ENCODE assay signal across 8 cellular contexts in genomic region chrX:78104447-78105176, GRCh38. TPM values are rescaled to one million over a fixed set of nuclear protein-coding genes. Genes with fewer than 3 reads are reported as not detected.
A peak's percentile ranks its signal among the peaks of the same experiment; 100 is the strongest.
DNase-seq lines count a peak whose midpoint lies in the region; ATAC-seq and TF ChIP-seq lines count a peak whose summit lies in the region.

No MANE protein-coding gene starts in this region.

- H3K9me3 Mint-ChIP-seq in activated naive CD4-positive, alpha-beta T cell treated with anti-CD3 and anti-CD28 coated beads, Interleukin-2, amount 50 U/mL, for 72 hours, result peaks cover 6% of the 10 kb centered on the region in 2 donors

- H3K4me1 ChIP-seq in NT2/D1 (ENCODE audit: insufficient read depth, insufficient read length), result no peaks in the 10 kb centered on the region
- H3K4me1 ChIP-seq in osteoblast (ENCODE audit: insufficient read depth, low read length), result peaks cover 11% of the 10 kb centered on the region

- peak overlapping the region; percentile 72 for H2AFZ ChIP-seq in osteoblast (ENCODE audit: low read length)

- peak overlapping the region; percentile 90 for H3K4me2 ChIP-seq in osteoblast (ENCODE audit: insufficient read depth, low read length)

- DNase-seq in NT2/D1 (ENCODE audit: low read depth, low spot score), result no peak
- no peak for DNase-seq in activated naive CD4-positive, alpha-beta T cell treated with anti-CD3 and anti-CD28 coated beads, Interleukin-2, amount 50 U/mL, for 72 hours (ENCODE audit: low spot score in 2 of 2)
- DNase-seq in globus pallidus (ENCODE audit: low spot score), result peak; percentile 42
- peak; percentile 83 for DNase-seq in osteoblast (ENCODE audit: insufficient read length, low spot score, missing footprints)
- no peak for DNase-seq in GOT3 (lab: John Stamatoyannopoulos, UW)
- no peak for DNase-seq in omental fat pad (ENCODE audit: low spot score)

- peak overlapping the region; percentile 89 to 91 for H3K27ac Mint-ChIP-seq in activated naive CD4-positive, alpha-beta T cell treated with anti-CD3 and anti-CD28 coated beads, Interleukin-2, amount 50 U/mL, for 72 hours

- H3K9me3 ChIP-seq in NT2/D1 (ENCODE audit: insufficient read depth, low read length) (no peaks in the 10 kb centered on the region), osteoblast (ENCODE audit: low read depth, low read length) (no peaks in the 10 kb centered on the region)

- peaks cover 34% of the 10 kb centered on the region for H4K20me1 ChIP-seq in osteoblast (ENCODE audit: insufficient read depth, low read length)

- TF ChIP-seq CTCF in GM12875 (IDR thresholded peaks at IDR 0.05; ENCODE audit: borderline replicate concordance, insufficient read depth, low read depth, low read length) (no peak), osteoblast (IDR thresholded peaks at IDR 0.05; ENCODE audit: extremely low read depth, low read depth, low read length) (no peak), omental fat pad (IDR thresholded peaks at IDR 0.05) (no peak)

- peak overlapping the region; percentile 84 for H3K27ac ChIP-seq in osteoblast (ENCODE audit: low read depth, low read length)

- ATAC-seq in HG03025 (IDR thresholded peaks at IDR 0.05; ENCODE audit: low FRiP score, unreplicated experiment), result peak; percentile 34
- ATAC-seq in activated naive CD4-positive, alpha-beta T cell treated with anti-CD3 and anti-CD28 coated beads, Interleukin-2, amount 50 U/mL, for 72 hours, result peak in 1 of 2 donors; percentile 15
- no peak for ATAC-seq in omental fat pad (ENCODE audit: low FRiP score)

- peaks cover 55% of the 10 kb centered on the region for H3K79me2 ChIP-seq in osteoblast (ENCODE audit: insufficient read depth, low read length)

- H3K4me3 ChIP-seq in GM12875 (ENCODE audit: low read depth, low read length), result peak overlapping the region; percentile 81
- H3K4me3 ChIP-seq in NT2/D1 (ENCODE audit: insufficient read length, low read depth), result peak overlapping the region; percentile 99
- H3K4me3 ChIP-seq in osteoblast (ENCODE audit: insufficient read depth, low read length), result peak overlapping the region; percentile 87

- H3K36me3 ChIP-seq in NT2/D1 (ENCODE audit: insufficient read depth, insufficient read length, low read length), result peaks cover 34% of the 10 kb centered on the region
- no peaks in the 10 kb centered on the region for H3K36me3 ChIP-seq in osteoblast (ENCODE audit: insufficient read depth, low read length)

- H3K9ac ChIP-seq in NT2/D1 (ENCODE audit: insufficient read length, low read depth), result peak overlapping the region; percentile 99

- no peaks in the 10 kb centered on the region for H3K27me3 ChIP-seq in NT2/D1 (ENCODE audit: insufficient read depth, insufficient read length)
- H3K27me3 ChIP-seq in osteoblast (ENCODE audit: insufficient read depth, low read length), result no peaks in the 10 kb centered on the region

- peaks cover 51 to 63% of the 10 kb centered on the region in 2 donors for H3K36me3 Mint-ChIP-seq in activated naive CD4-positive, alpha-beta T cell treated with anti-CD3 and anti-CD28 coated beads, Interleukin-2, amount 50 U/mL, for 72 hours

RNA-seq across cellular contexts. Expression of gene PGK1, which starts 0.6 kb away (rescaled TPM):
- 1,000 to 10,000 TPM in 1 of 2 donors, 100 to 1,000 TPM in 1; 472 to 1,846 TPM for total RNA-seq in activated naive CD4-positive, alpha-beta T cell treated with anti-CD3 and anti-CD28 coated beads, Interleukin-2, amount 50 U/mL, for 72 hours
- 126 and 206 TPM in 2 replicates for total RNA-seq in osteoblast
- 100 to 1,000 TPM; 174 to 270 (median 207) TPM for total RNA-seq in omental fat pad

RNA-seq across cellular contexts. Expression of gene TAF9B, which starts 34.8 kb away (rescaled TPM):
- total RNA-seq in activated naive CD4-positive, alpha-beta T cell treated with anti-CD3 and anti-CD28 coated beads, Interleukin-2, amount 50 U/mL, for 72 hours, result 10 to 100 TPM; 16.9 to 32.3 TPM
- total RNA-seq in osteoblast, result 20.3 and 23.3 TPM in 2 replicates
- total RNA-seq in omental fat pad, result 10 to 100 TPM; 15.7 to 35.0 (median 25.1) TPM

Comparison
In these comparisons a context has a peak if more than half of its experiments do, and no peak if none do; other contexts are left out.
1. DNase-seq: peak in globus pallidus (single experiment) and osteoblast (single experiment); none in NT2/D1 (single experiment), activated naive CD4-positive, alpha-beta T cell treated with anti-CD3 and anti-CD28 coated beads, Interleukin-2, amount 50 U/mL, for 72 hours (0 of 2), GOT3 (single experiment) and omental fat pad (single experiment).
2. Peak in every context shown above with its lines, with median percentiles within 50 percentile points of each other: H3K4me3 ChIP-seq.